16 cellular contexts compared by ENCODE assay signal in genomic region chr11:123742778-123743177, GRCh38. TPM values are rescaled to one million over a fixed set of nuclear protein-coding genes. Genes with fewer than 3 reads are reported as not detected.
A peak's percentile ranks its signal among the peaks of the same experiment; 100 is the strongest.
DNase-seq lines count a peak whose midpoint lies in the region; ATAC-seq, FAIRE-seq and TF ChIP-seq lines count a peak whose summit lies in the region.
"Had no signal": no experiment of that assay in that cellular context is flagged by ENCODE, and none has a peak within 500 bp of the region (broad histone marks: within the 10 kb centered on the region; RNA-seq: fewer than 3 reads in every experiment).

No MANE protein-coding gene starts in this region.

- H3K9me3 ChIP-seq in heart left ventricle (no peaks in the 10 kb centered on the region), adipocyte (ENCODE audit: control insufficient read depth, low read length) (no peaks in the 10 kb centered on the region), kidney (ENCODE audit: control insufficient read depth in 1 of 2, low read length in 2 of 2) (no peaks in the 10 kb centered on the region)
- H3K9me3 ChIP-seq: esophagus squamous epithelium, neutrophil had no signal

- H3K4me1 Mint-ChIP-seq in stimulated activated effector memory CD8-positive, alpha-beta T cell treated with anti-CD3 and anti-CD28 coated beads, Interleukin-12 subunit alpha, Interleukin-12 subunit beta, amount 100 ng/mL, for 72 hours, result peaks cover 26% of the 10 kb centered on the region

- no peak overlapping the region for H3K9ac ChIP-seq in adipocyte (ENCODE audit: low read length)
- no peak overlapping the region for H3K9ac ChIP-seq in kidney (ENCODE audit: low read length in 2 of 2)
- H3K9ac ChIP-seq: KMS-11 had no signal

- H3K9me3 Mint-ChIP-seq in stimulated activated effector memory CD8-positive, alpha-beta T cell treated with anti-CD3 and anti-CD28 coated beads, Interleukin-12 subunit alpha, Interleukin-12 subunit beta, amount 100 ng/mL, for 72 hours, result no peaks in the 10 kb centered on the region
- H3K9me3 Mint-ChIP-seq: HFFc6 had no signal

- TF ChIP-seq CTCF in heart left ventricle (IDR thresholded peaks at IDR 0.05), result no peak
- no peak for TF ChIP-seq CTCF in kidney (IDR thresholded peaks at IDR 0.05; ENCODE audit: borderline replicate concordance, extremely low read depth, insufficient read depth)

- H3K4me3 ChIP-seq in heart left ventricle (peak overlapping the region in 7 of 12 donors; percentile 64 to 98 (median 94)), adipocyte (ENCODE audit: low read length) (peak overlapping the region; percentile 98), kidney (ENCODE audit: low read length in 2 of 2) (peak overlapping the region; percentile 75 to 89)

- peaks cover 5% of the 10 kb centered on the region for H3K36me3 Mint-ChIP-seq in stimulated activated effector memory CD8-positive, alpha-beta T cell treated with anti-CD3 and anti-CD28 coated beads, Interleukin-12 subunit alpha, Interleukin-12 subunit beta, amount 100 ng/mL, for 72 hours

- intact Hi-C loops in heart left ventricle (cut with DNase I), result no loop called here
- intact Hi-C loops in Right ventricle myocardium inferior (cut with DNase I), result no loop called here
- intact Hi-C loops in kidney (cut with DNase I), result no loop called here

- TF ChIP-seq POLR2A in heart left ventricle (IDR thresholded peaks at IDR 0.05), result no peak

- peaks cover 0 to 20% (median 2%) of the 10 kb centered on the region in 9 donors for H3K36me3 ChIP-seq in heart left ventricle
- H3K36me3 ChIP-seq in adipocyte (ENCODE audit: control insufficient read depth, insufficient read depth, low read length, severe bottlenecking), result peaks cover 9% of the 10 kb centered on the region
- no peaks in the 10 kb centered on the region for H3K36me3 ChIP-seq in kidney (ENCODE audit: control insufficient read depth in 1 of 2, insufficient read depth in 2 of 2, low read length in 2 of 2)
- H3K36me3 ChIP-seq: neutrophil had no signal

- H3K27ac ChIP-seq in heart left ventricle (no peak overlapping the region), kidney (ENCODE audit: low read depth in 2 of 2, low read length in 2 of 2) (no peak overlapping the region)
- H3K27ac ChIP-seq: KMS-11, neutrophil, SK-N-MC had no signal

- peak overlapping the region; percentile 87 for H3K27ac Mint-ChIP-seq in stimulated activated effector memory CD8-positive, alpha-beta T cell treated with anti-CD3 and anti-CD28 coated beads, Interleukin-12 subunit alpha, Interleukin-12 subunit beta, amount 100 ng/mL, for 72 hours

- H3K27me3 ChIP-seq in heart left ventricle, result peaks cover 0 to 2% (median 0%) of the 10 kb centered on the region in 9 donors
- H3K27me3 ChIP-seq in adipocyte (replicated peaks; ENCODE audit: control insufficient read depth, insufficient read depth, low read length), result no peaks in the 10 kb centered on the region
- H3K27me3 ChIP-seq: esophagus squamous epithelium had no signal

- 73 to 82% (median 79%) methylated on average over 4 of the region's 4 CpGs for WGBS in heart left ventricle, 4 donors

- peak overlapping the region; percentile 83 for H3K4me3 Mint-ChIP-seq in stimulated activated effector memory CD8-positive, alpha-beta T cell treated with anti-CD3 and anti-CD28 coated beads, Interleukin-12 subunit alpha, Interleukin-12 subunit beta, amount 100 ng/mL, for 72 hours

- peaks cover 0 to 27% (median 16%) of the 10 kb centered on the region in 12 donors for H3K4me1 ChIP-seq in heart left ventricle
- peaks cover 14% of the 10 kb centered on the region for H3K4me1 ChIP-seq in adipocyte (ENCODE audit: control insufficient read depth, insufficient read depth, low read length)
- peaks cover 0 to 12% of the 10 kb centered on the region in 2 donors for H3K4me1 ChIP-seq in kidney (ENCODE audit: control insufficient read depth in 1 of 2, insufficient read depth in 1 of 2, low read depth in 1 of 2, low read length in 2 of 2)

- ATAC-seq in heart left ventricle (no peak), Right ventricle myocardium inferior (no peak), HG02759 (IDR thresholded peaks at IDR 0.05; ENCODE audit: unreplicated experiment) (no peak)
- ATAC-seq in stimulated activated effector memory CD8-positive, alpha-beta T cell treated with anti-CD3 and anti-CD28 coated beads, Interleukin-12 subunit alpha, Interleukin-12 subunit beta, amount 100 ng/mL, for 72 hours, result no peak

- no peak for FAIRE-seq in kidney (lab: Jason Lieb, UNC)

- DNase-seq in heart left ventricle (no peak), Right ventricle myocardium inferior (ENCODE audit: missing footprints) (no peak), adipocyte (ENCODE audit: low read depth) (no peak), kidney (no peak), AML-193 (lab: John Stamatoyannopoulos, UW) (no peak), DMS153 treated with DMSO at 0.1 percent for 48 hours (lab: John Stamatoyannopoulos, UW; ENCODE audit: unreplicated experiment) (no peak)
- DNase-seq in stimulated activated effector memory CD8-positive, alpha-beta T cell treated with anti-CD3 and anti-CD28 coated beads, Interleukin-12 subunit alpha, Interleukin-12 subunit beta, amount 100 ng/mL, for 72 hours (ENCODE audit: low spot score in 2 of 2), result no peak
- DNase-seq: activated CD4-positive, CD25-positive, alpha-beta regulatory T cell treated with anti-CD3 and anti-CD28 coated beads, Interleukin-2, amount 50 U/mL, for 72 hours; esophagus squamous epithelium; HFFc6; NCI-H1694; NK-92 treated with Interleukin-12 subunit alpha and Interleukin-12 subunit beta, amount 100 ng/mL, for 24 hours had no signal

RNA-seq across cellular contexts. Expression of gene ZNF202, which starts 1.3 kb away (rescaled TPM):
- total RNA-seq in heart left ventricle (1 to 10 TPM; 1.7 to 5.7 (median 4.4) TPM), Right ventricle myocardium inferior (5.6 TPM), kidney (9.8 TPM)
- polyA plus RNA-seq in heart left ventricle (1 to 10 TPM; 2.0 to 7.0 TPM), kidney (ENCODE audit: insufficient read depth, low read depth, low replicate concordance) (4.5 TPM)

RNA-seq across cellular contexts. Expression of gene OR6X1, which starts 11.5 kb away (rescaled TPM):
- total RNA-seq in heart left ventricle, result not detected
- polyA plus RNA-seq in heart left ventricle, result not detected
- total RNA-seq in Right ventricle myocardium inferior, result not detected
- total RNA-seq in kidney, result not detected
- polyA plus RNA-seq in kidney (ENCODE audit: insufficient read depth, low read depth, low replicate concordance), result not detected
- total RNA-seq: esophagus squamous epithelium, HFFc6 had no signal
